ENCODE assay signal across 8 cellular contexts in the genomic region with DNA sequence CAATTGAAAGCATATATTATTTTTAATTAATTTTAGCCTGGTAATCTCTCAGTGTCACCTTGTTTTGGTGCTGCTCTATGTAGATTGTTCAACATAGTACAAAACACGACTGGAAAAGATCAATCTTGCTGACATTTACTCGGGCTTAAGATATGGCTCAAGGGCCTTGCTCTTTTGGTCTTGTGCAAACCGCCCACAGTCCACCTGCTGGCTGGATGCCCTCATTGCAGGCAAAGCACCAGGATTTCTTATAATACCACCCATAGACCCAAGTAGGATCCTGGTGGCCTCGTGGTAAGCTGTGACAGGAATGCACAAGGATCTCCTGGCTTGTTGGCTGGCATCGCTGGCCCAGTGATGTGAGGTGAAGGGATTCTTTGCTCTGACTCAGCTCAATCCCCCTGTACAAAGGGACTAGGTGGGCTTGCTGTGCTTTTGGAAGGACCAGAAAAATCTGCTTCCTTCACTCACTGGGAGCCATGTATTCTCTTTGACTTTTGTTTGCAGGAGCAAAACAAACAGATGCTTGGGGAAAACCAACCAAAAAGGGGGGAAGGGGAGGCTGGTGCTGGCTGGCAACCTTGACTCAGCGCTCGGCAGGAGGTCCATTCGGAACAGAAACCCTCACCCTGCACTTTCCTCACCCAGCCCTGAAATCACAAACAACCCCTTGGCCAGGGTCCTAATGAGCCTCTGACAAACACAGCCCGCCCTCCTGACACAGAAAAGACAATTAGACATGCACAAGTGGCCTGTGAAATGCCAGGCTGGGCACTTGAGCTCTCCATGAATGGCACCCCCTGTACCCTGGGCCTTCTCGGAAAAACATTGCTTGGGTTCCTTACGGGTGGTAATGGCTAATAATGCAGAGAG.
DNase-seq lines count a peak whose midpoint lies in the region; ATAC-seq and TF ChIP-seq lines count a peak whose summit lies in the region.

No MANE protein-coding gene starts in this region.

- no peak overlapping the region for H3K4me3 ChIP-seq in GM12864 (ENCODE audit: low read depth, low read length)

- ATAC-seq in HG03095 (IDR thresholded peaks at IDR 0.05; ENCODE audit: unreplicated experiment) (no peak), HG03342 (IDR thresholded peaks at IDR 0.05; ENCODE audit: unreplicated experiment) (no peak)

- TF ChIP-seq CTCF in GM12864 (IDR thresholded peaks at IDR 0.05; ENCODE audit: low read depth, low read length, missing control alignments) = peak; percentile 84

- DNase-seq in GM12864 (ENCODE audit: low read depth) (peak; percentile 31), NCI-H146 (lab: John Stamatoyannopoulos, UW) (peak; percentile 80), T-helper 1 cell (peak; percentile 43 to 68 (median 59)), amniotic epithelial cell (ENCODE audit: low read depth) (peak; percentile 72), iPS DF 4.7 (ENCODE audit: extremely low read depth, low spot score) (peak; percentile 62)
- DNase-seq in stimulated activated CD4-positive, alpha-beta T cell treated with anti-CD3 and anti-CD28 coated beads, Interleukin-1b, Interleukin-23, amount 100 ng/mL, for 4 hours (ENCODE audit: low read depth in 2 of 2) = peak; percentile 67 to 70
